In genomic region chr3:141933421-141934300, GRCh38 we compare ENCODE assay signal across 1 cellular context.
TF ChIP-seq lines count a peak whose summit lies in the region.

No MANE protein-coding gene starts in this region.

TF ChIP-seq in K562, 482 proteins besides CTCF, POLR2A, EP300 and RAD21 (continued from another document):
- TF ChIP-seq PRDM10 (IDR thresholded peaks at IDR 0.05; ENCODE audit: partially characterized antibody) = no peak
- no peak for TF ChIP-seq TBL1XR1 (IDR thresholded peaks at IDR 0.05; ENCODE audit: low read length in 2 of 2)
- TF ChIP-seq ZBTB9 (CRISPR knock-in tag; IDR thresholded peaks at IDR 0.05) = no peak
- TF ChIP-seq BRCA1 (IDR thresholded peaks at IDR 0.05) = no peak
- TF ChIP-seq BRCA1 (CRISPR knock-in tag; IDR thresholded peaks at IDR 0.05) = no peak
- TF ChIP-seq HES1 (IDR thresholded peaks at IDR 0.05; ENCODE audit: low read depth) = no peak
- no peak for TF ChIP-seq NRF1 (conservative IDR thresholded peaks at IDR 0.05 in 1 of 2, IDR thresholded peaks at IDR 0.05 in 1 of 2)
- TF ChIP-seq MECOM (CRISPR knock-in tag; IDR thresholded peaks at IDR 0.05) = no peak
- TF ChIP-seq MEF2D (tag; conservative IDR thresholded peaks at IDR 0.05; ENCODE audit: low read depth) = no peak
- no peak for TF ChIP-seq MAFG (tag; conservative IDR thresholded peaks at IDR 0.05)
- TF ChIP-seq SRSF3 (IDR thresholded peaks at IDR 0.05; ENCODE audit: insufficient read depth, low read length) = no peak
